ENCODE assay signal across 8 cellular contexts in the genomic region with DNA sequence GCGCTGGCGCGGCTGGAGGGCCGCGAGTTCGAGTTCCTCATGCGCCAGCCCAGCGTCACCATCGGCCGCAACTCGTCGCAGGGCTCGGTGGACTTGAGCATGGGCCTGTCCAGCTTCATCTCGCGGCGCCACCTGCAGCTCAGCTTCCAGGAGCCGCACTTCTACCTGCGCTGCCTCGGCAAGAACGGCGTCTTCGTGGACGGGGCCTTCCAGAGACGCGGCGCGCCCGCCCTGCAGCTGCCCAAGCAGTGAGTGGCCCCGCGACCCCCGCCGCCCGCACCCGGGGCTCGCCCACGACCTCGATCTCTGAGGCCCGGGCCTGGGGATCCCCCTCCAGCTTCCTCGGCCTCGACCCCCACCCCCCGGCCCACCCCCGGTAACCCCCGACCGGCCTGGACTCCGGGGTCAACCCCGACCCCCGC. TPM values are rescaled to one million over a fixed set of nuclear protein-coding genes. Genes with fewer than 3 reads are reported as not detected.
DNase-seq lines count a peak whose midpoint lies in the region; ATAC-seq and TF ChIP-seq lines count a peak whose summit lies in the region.

No MANE protein-coding gene starts in this region.

- H2BK120ac ChIP-seq in neuronal stem cell (ENCODE audit: low read depth, low read length): no peak overlapping the region

- H3K36me3 ChIP-seq in fibroblast of lung (ENCODE audit: control insufficient read depth, insufficient read depth, low read length) (no peaks in the 10 kb centered on the region), neuronal stem cell (replicated peaks in 1 of 2; ENCODE audit: control insufficient read depth in 2 of 2, insufficient read depth in 2 of 2, low read length in 2 of 2) (peaks cover 0 to 16% of the 10 kb centered on the region in 2 donors)

- no peak overlapping the region for H2BK5ac ChIP-seq in neuronal stem cell (ENCODE audit: low read length)

- no peaks in the 10 kb centered on the region for H4K20me1 ChIP-seq in fibroblast of lung (ENCODE audit: control insufficient read depth, extremely low read depth, insufficient read depth, low read length)

- H3K4me1 ChIP-seq in fibroblast of lung (ENCODE audit: control insufficient read depth, extremely low read depth, insufficient read depth, low read length) (peaks cover 5% of the 10 kb centered on the region), neuronal stem cell (ENCODE audit: control insufficient read depth in 2 of 2, insufficient read depth in 1 of 2, low read depth in 1 of 2, low read length in 2 of 2) (peaks cover 6 to 9% of the 10 kb centered on the region in 2 donors)

- no peak overlapping the region for H2BK15ac ChIP-seq in neuronal stem cell (ENCODE audit: low read length)

- peak overlapping the region; percentile 97 for H3K14ac ChIP-seq in neuronal stem cell (ENCODE audit: low read length)

- no peaks in the 10 kb centered on the region for H3K9me3 ChIP-seq in fibroblast of lung (ENCODE audit: control insufficient read depth, insufficient read depth, low read depth, low read length)
- peaks cover 2 to 6% of the 10 kb centered on the region in 2 donors for H3K9me3 ChIP-seq in neuronal stem cell (replicated peaks in 1 of 2; ENCODE audit: control insufficient read depth in 2 of 2, insufficient read depth in 1 of 2, low read depth in 1 of 2, low read length in 2 of 2)

- H3K36me3 Mint-ChIP-seq in activated T-cell treated with anti-CD3 and anti-CD28 coated beads, Interleukin-2, amount 50 U/mL, for 24 hours (ENCODE audit: low read depth): peaks cover 28% of the 10 kb centered on the region

- H2AK5ac ChIP-seq in neuronal stem cell (ENCODE audit: low read depth, low read length): peak overlapping the region; percentile 99

- no peak overlapping the region for H4K91ac ChIP-seq in neuronal stem cell (ENCODE audit: low read depth, low read length, poor library complexity)

- H3K9ac ChIP-seq in fibroblast of lung (ENCODE audit: insufficient read depth, low read length) (peak overlapping the region; percentile 70), neuronal stem cell (ENCODE audit: low read depth, low read length, poor library complexity) (peak overlapping the region; percentile 99)

- peak overlapping the region; percentile 96 for H3K23ac ChIP-seq in neuronal stem cell (ENCODE audit: low read depth, low read length, poor library complexity)

- H3K4me3 Mint-ChIP-seq in activated T-cell treated with anti-CD3 and anti-CD28 coated beads, Interleukin-2, amount 50 U/mL, for 24 hours: peak overlapping the region; percentile 90

- H3K79me2 ChIP-seq in fibroblast of lung (ENCODE audit: control insufficient read depth, insufficient read depth, low read length): peaks cover 45% of the 10 kb centered on the region

- peaks cover 14% of the 10 kb centered on the region for H3K79me1 ChIP-seq in neuronal stem cell (ENCODE audit: low read depth, low read length)

- peak overlapping the region; percentile 61 for H3K27ac Mint-ChIP-seq in activated T-cell treated with anti-CD3 and anti-CD28 coated beads, Interleukin-2, amount 50 U/mL, for 24 hours

- peak overlapping the region; percentile 81 for H3K4me3 ChIP-seq in HFF-Myc (replicated peaks; ENCODE audit: low read depth, low read length)
- peak overlapping the region; percentile 80 to 90 (median 86) for H3K4me3 ChIP-seq in fibroblast of lung (replicated peaks in 1 of 4; ENCODE audit: control extremely low read depth in 1 of 4, insufficient read depth in 1 of 4, low read depth in 3 of 4, low read length in 4 of 4)
- H3K4me3 ChIP-seq in neuronal stem cell (ENCODE audit: low read length in 2 of 2): peak overlapping the region; percentile 99 to 100

- no peak overlapping the region for H3K4ac ChIP-seq in neuronal stem cell (ENCODE audit: low read length)

- peak; percentile 35 for ATAC-seq in GM18498 (IDR thresholded peaks at IDR 0.05; ENCODE audit: unreplicated experiment)

- H3K4me2 ChIP-seq in fibroblast of lung (ENCODE audit: extremely low read depth, insufficient read depth, low read length) (no peak overlapping the region), neuronal stem cell (ENCODE audit: insufficient read depth, low read length, poor library complexity, severe bottlenecking) (peak overlapping the region; percentile 73)

- WGBS in neuronal stem cell (ENCODE audit: extremely low coverage in 2 of 2, insufficient read length in 2 of 2, insufficient replicate concordance in 1 of 2), 2 donors: no CpG with 5 or more reads among the region's 47 CpGs

- no peak for TF ChIP-seq CTCF in HFF-Myc (IDR thresholded peaks at IDR 0.05; ENCODE audit: low read depth, low read length, missing control alignments)
- TF ChIP-seq CTCF in fibroblast of lung (conservative IDR thresholded peaks at IDR 0.05 in 1 of 2, IDR thresholded peaks at IDR 0.05 in 1 of 2; ENCODE audit: low read depth in 1 of 2, low read length in 2 of 2): no peak

- H3K27me3 ChIP-seq in fibroblast of lung (ENCODE audit: control insufficient read depth, insufficient read depth, low read length): no peaks in the 10 kb centered on the region
- peaks cover 0 to 5% (median 0%) of the 10 kb centered on the region in 3 experiments for H3K27me3 ChIP-seq in neuronal stem cell (ENCODE audit: control insufficient read depth in 3 of 3, insufficient read depth in 3 of 3, low read depth in 1 of 3, low read length in 3 of 3)

- H3K18ac ChIP-seq in neuronal stem cell (ENCODE audit: low read length): peak overlapping the region; percentile 98

- H3K27me3 Mint-ChIP-seq in activated T-cell treated with anti-CD3 and anti-CD28 coated beads, Interleukin-2, amount 50 U/mL, for 24 hours: no peaks in the 10 kb centered on the region

- H3K27ac ChIP-seq in fibroblast of lung (ENCODE audit: insufficient read depth, low read length) (peak overlapping the region; percentile 93), neuronal stem cell (replicated peaks; ENCODE audit: low read length) (no peak overlapping the region)

- peaks cover 2% of the 10 kb centered on the region for H3K9me3 Mint-ChIP-seq in activated T-cell treated with anti-CD3 and anti-CD28 coated beads, Interleukin-2, amount 50 U/mL, for 24 hours

- H4K8ac ChIP-seq in neuronal stem cell (ENCODE audit: low read depth, low read length): no peak overlapping the region

- H2AFZ ChIP-seq in fibroblast of lung (ENCODE audit: low read length): no peak overlapping the region
- H2AFZ ChIP-seq in neuronal stem cell (ENCODE audit: low read length): peak overlapping the region; percentile 69

- peaks cover 34% of the 10 kb centered on the region for H3K4me1 Mint-ChIP-seq in activated T-cell treated with anti-CD3 and anti-CD28 coated beads, Interleukin-2, amount 50 U/mL, for 24 hours (ENCODE audit: low read depth)

- DNase-seq in HFF-Myc (ENCODE audit: extremely low read depth, low read depth) (no peak), NCI-H1092 treated with DMSO at 0.1 percent for 48 hours (lab: John Stamatoyannopoulos, UW) (peak; percentile 43), fibroblast of lung (ENCODE audit: low read depth in 2 of 2) (peak; percentile 55 to 60), neuronal stem cell (ENCODE audit: low spot score) (no peak), amniotic stem cell (lab: John Stamatoyannopoulos, UW) (no peak), GOT3 (lab: John Stamatoyannopoulos, UW) (no peak)
- peak; percentile 72 for DNase-seq in activated T-cell treated with anti-CD3 and anti-CD28 coated beads, Interleukin-2, amount 50 U/mL, for 24 hours

- peak overlapping the region; percentile 41 for H2BK12ac ChIP-seq in neuronal stem cell (ENCODE audit: low read length)

RNA-seq across cellular contexts. Expression of a gene that starts 0.5 kb away (rescaled TPM):
- total RNA-seq in fibroblast of lung: 21.8 and 26.9 TPM in 2 replicates
- polyA plus RNA-seq in fibroblast of lung: 5.2 and 8.2 TPM in 2 replicates
- 10.8 and 12.4 TPM in 2 replicates for polyA plus RNA-seq in fibroblast of lung (2012)
- polyA minus RNA-seq in fibroblast of lung (ENCODE audit: low replicate concordance): 30.8 and 36.6 TPM in 2 replicates
- 7.6 TPM for polyA plus RNA-seq in neuronal stem cell (2013, experiment 1 of 2)
- polyA plus RNA-seq in neuronal stem cell (2013, experiment 2 of 2): 8.2 TPM

Comparison
In these comparisons a context has a peak if more than half of its experiments do, and no peak if none do; other contexts are left out.
1. DNase-seq: peak in NCI-H1092 treated with DMSO at 0.1 percent for 48 hours (single experiment), activated T-cell treated with anti-CD3 and anti-CD28 coated beads, Interleukin-2, amount 50 U/mL, for 24 hours (single experiment) and fibroblast of lung (2 of 2); none in HFF-Myc (single experiment), neuronal stem cell (single experiment), amniotic stem cell (single experiment) and GOT3 (single experiment).
2. Peak in every context shown above with its lines, with median percentiles within 50 percentile points of each other: H3K4me3 ChIP-seq.